Comparison of ENCODE assay signal across 9 cellular contexts in genomic region chr4:86043755-86044592, GRCh38.
DNase-seq lines count a peak whose midpoint lies in the region; ATAC-seq and TF ChIP-seq lines count a peak whose summit lies in the region.
"Had no signal": no experiment of that assay in that cellular context is flagged by ENCODE, and none has a peak within 500 bp of the region (broad histone marks: within the 10 kb centered on the region; RNA-seq: fewer than 3 reads in every experiment).

No MANE protein-coding gene starts in this region.

- no peaks in the 10 kb centered on the region for H3K36me3 Mint-ChIP-seq in T-helper 2 cell treated with Interferon-gamma antibody and Interleukin-4, amounts not matched to agents 5 μg/mL and 100 μg/mL, for 36 hours (ENCODE audit: low read depth)
- H3K36me3 Mint-ChIP-seq: activated naive CD4-positive, alpha-beta T cell treated with anti-CD3 and anti-CD28 coated beads, Interleukin-2, amount 50 U/mL, for 72 hours had no signal

- ATAC-seq in GM21786 (IDR thresholded peaks at IDR 0.05; ENCODE audit: unreplicated experiment) (peak; percentile 65), gastroesophageal sphincter (peak; percentile 62), HG02763 (IDR thresholded peaks at IDR 0.05; ENCODE audit: unreplicated experiment) (no peak)

- H3K9me3 ChIP-seq in gastroesophageal sphincter: no peaks in the 10 kb centered on the region

- no peaks in the 10 kb centered on the region for H3K36me3 ChIP-seq in gastroesophageal sphincter

- WGBS in gastroesophageal sphincter (ENCODE audit: low coverage in 1 of 2), 2 donors: 16 to 19% methylated on average over 8 of the region's 8 CpGs

- no peak overlapping the region for H3K27ac ChIP-seq in gastroesophageal sphincter

- no peak overlapping the region for H3K4me3 ChIP-seq in gastroesophageal sphincter

- no peaks in the 10 kb centered on the region for H3K9me3 Mint-ChIP-seq in T-helper 2 cell treated with Interferon-gamma antibody and Interleukin-4, amounts not matched to agents 5 μg/mL and 100 μg/mL, for 36 hours

- TF ChIP-seq CTCF in gastroesophageal sphincter (IDR thresholded peaks at IDR 0.05): peak; percentile 49 to 71 (median 60)

- no peak overlapping the region for H3K4me3 Mint-ChIP-seq in T-helper 2 cell treated with Interferon-gamma antibody and Interleukin-4, amounts not matched to agents 5 μg/mL and 100 μg/mL, for 36 hours

- peaks cover 0 to 4% (median 0%) of the 10 kb centered on the region in 3 donors for H3K4me1 ChIP-seq in gastroesophageal sphincter

- TF ChIP-seq POLR2A in gastroesophageal sphincter (IDR thresholded peaks at IDR 0.05): no peak

- H3K27me3 ChIP-seq in gastroesophageal sphincter: no peaks in the 10 kb centered on the region

- H3K4me1 Mint-ChIP-seq in T-helper 2 cell treated with Interferon-gamma antibody and Interleukin-4, amounts not matched to agents 5 μg/mL and 100 μg/mL, for 36 hours (ENCODE audit: low read depth): no peaks in the 10 kb centered on the region

- DNase-seq in ELR (ENCODE audit: low read depth) (peak; percentile 69), NCI-H1048 (lab: John Stamatoyannopoulos, UW) (peak; percentile 35), retina (peak; percentile 57)
- DNase-seq in T-helper 2 cell treated with Interferon-gamma antibody and Interleukin-4, amounts not matched to agents 5 μg/mL and 100 μg/mL, for 36 hours (ENCODE audit: low spot score): peak; percentile 4
- DNase-seq in activated CD4-positive, CD25-positive, alpha-beta regulatory T cell (lab: John Stamatoyannopoulos, UW): no peak

- TF ChIP-seq EP300 in gastroesophageal sphincter (IDR thresholded peaks at IDR 0.05): no peak

- H3K27ac Mint-ChIP-seq in T-helper 2 cell treated with Interferon-gamma antibody and Interleukin-4, amounts not matched to agents 5 μg/mL and 100 μg/mL, for 36 hours: no peak overlapping the region
- H3K27ac Mint-ChIP-seq: activated naive CD4-positive, alpha-beta T cell treated with anti-CD3 and anti-CD28 coated beads, Interleukin-2, amount 50 U/mL, for 72 hours had no signal

- H3K27me3 Mint-ChIP-seq in T-helper 2 cell treated with Interferon-gamma antibody and Interleukin-4, amounts not matched to agents 5 μg/mL and 100 μg/mL, for 36 hours (ENCODE audit: low read depth): no peaks in the 10 kb centered on the region

Comparison
In these comparisons a context has a peak if more than half of its experiments do, and no peak if none do; other contexts are left out.
1. DNase-seq: peak in ELR (single experiment), NCI-H1048 (single experiment), T-helper 2 cell treated with Interferon-gamma antibody and Interleukin-4, amounts not matched to agents 5 μg/mL and 100 μg/mL, for 36 hours (single experiment) and retina (single experiment); none in activated CD4-positive, CD25-positive, alpha-beta regulatory T cell (0 of 4).